16 cellular contexts compared by ENCODE assay signal in genomic region chr1:35536551-35537162, GRCh38. TPM values are rescaled to one million over a fixed set of nuclear protein-coding genes. Genes with fewer than 3 reads are reported as not detected.
DNase-seq lines count a peak whose midpoint lies in the region; TF ChIP-seq lines count a peak whose summit lies in the region.
"Had no signal": no experiment of that assay in that cellular context is flagged by ENCODE, and none has a peak within 500 bp of the region (broad histone marks: within the 10 kb centered on the region; RNA-seq: fewer than 3 reads in every experiment).

No MANE protein-coding gene starts in this region.

- no CpG with 5 or more reads among the region's 2 CpGs for WGBS in H9 (ENCODE audit: extremely low coverage, insufficient read length, low lambda C conversion rate)

- no peak overlapping the region for H3K4ac ChIP-seq in H9 (ENCODE audit: low read depth, low read length)

- H2BK12ac ChIP-seq in H9 (ENCODE audit: insufficient read length, low read depth, low read length), result no peak overlapping the region

- intact Hi-C loops in CD14-positive monocyte (cut with micrococcal nuclease), result no loop called here

- peaks cover 50% of the 10 kb centered on the region for H3K36me3 Mint-ChIP-seq in activated T-cell treated with anti-CD3 and anti-CD28 coated beads, Interleukin-2, amount 50 U/mL, for 24 hours (ENCODE audit: low read depth)
- H3K36me3 Mint-ChIP-seq in H9 (ENCODE audit: insufficient read depth in 1 of 3, low read depth in 3 of 3) (peaks cover 3 to 19% (median 11%) of the 10 kb centered on the region in 3 experiments; a peak in 6 of 7 replicates), CD14-positive monocyte (peaks cover 30 to 50% of the 10 kb centered on the region in 2 donors)

- H3K18ac ChIP-seq in H9 (ENCODE audit: insufficient read length, low read depth, low read length), result no peak overlapping the region

- no peaks in the 10 kb centered on the region for H4K20me1 ChIP-seq in H9 (ENCODE audit: control insufficient read depth, insufficient read depth, insufficient read length)

- peaks cover 6% of the 10 kb centered on the region for H3K79me1 ChIP-seq in H9 (ENCODE audit: insufficient read depth, low read depth, low read length, poor library complexity, severe bottlenecking)

- H3K23ac ChIP-seq in H9 (ENCODE audit: insufficient read length, low read depth, low read length), result no peak overlapping the region

- H3K27ac Mint-ChIP-seq in activated T-cell treated with anti-CD3 and anti-CD28 coated beads, Interleukin-2, amount 50 U/mL, for 24 hours, result peak overlapping the region; percentile 68
- H3K27ac Mint-ChIP-seq in H9, result peak overlapping the region in 2 of 3 experiments; percentile 78 to 86; a peak in 4 of 7 replicates
- no peak overlapping the region for H3K27ac Mint-ChIP-seq in CD14-positive monocyte

- H4K8ac ChIP-seq in H9 (replicated peaks; ENCODE audit: insufficient read length, low read depth, low read length), result no peak overlapping the region

- H3K4me2 ChIP-seq in H9 (ENCODE audit: insufficient read depth, insufficient read length, low read length), result no peak overlapping the region

- DNase-seq in activated T-cell treated with anti-CD3 and anti-CD28 coated beads, Interleukin-2, amount 50 U/mL, for 24 hours, result no peak
- no peak for DNase-seq in activated T-cell treated with anti-CD3 and anti-CD28 coated beads for 4 hours
- DNase-seq in H9, result no peak
- peak in 23 of 61 donors; percentile 10 to 91 (median 39) for DNase-seq in caudate nucleus (lab: John Stamatoyannopoulos, UW)
- DNase-seq in putamen (ENCODE audit: low spot score), result peak; percentile 41
- no peak for DNase-seq in CD14-positive monocyte (ENCODE audit: low spot score)
- no peak for DNase-seq in DMS79 (lab: John Stamatoyannopoulos, UW)
- no peak for DNase-seq in medulla oblongata (ENCODE audit: extremely low spot score)
- DNase-seq: activated naive CD4-positive, alpha-beta T cell treated with Interleukin-2 at 50 U/mL for 16 hours; gastrocnemius medialis; left cardiac atrium; NCI-H1694; NCI-H446; occipital lobe; WERI-Rb-1 had no signal

- no peak overlapping the region for H2BK120ac ChIP-seq in H9 (ENCODE audit: low read depth, low read length, poor library complexity, severe bottlenecking)

- H4K91ac ChIP-seq in H9 (ENCODE audit: insufficient read length, low read depth, low read length), result no peak overlapping the region

- H3T11ph ChIP-seq in H9 (ENCODE audit: low read length), result no peak overlapping the region

- no peak overlapping the region for H2AK5ac ChIP-seq in H9 (ENCODE audit: insufficient read length, low read length)

- H3K27ac ChIP-seq in H9 (ENCODE audit: insufficient read length, low read depth, low read length) (no peak overlapping the region), caudate nucleus (ENCODE audit: low read depth, low read length) (peak overlapping the region; percentile 70)
- H3K27ac ChIP-seq: gastrocnemius medialis, WERI-Rb-1 had no signal

- peaks cover 5% of the 10 kb centered on the region; the same call in 1 of the 2 replicates for H3K79me2 ChIP-seq in H9 (ENCODE audit: insufficient read depth, low read length)

- H3K27me3 ChIP-seq in H9 (ENCODE audit: insufficient read depth, low read length), result no peaks in the 10 kb centered on the region
- H3K27me3 ChIP-seq: gastrocnemius medialis had no signal

- no peak overlapping the region for H2BK20ac ChIP-seq in H9 (ENCODE audit: low read depth, low read length, poor library complexity, severe bottlenecking)

- H3K56ac ChIP-seq in H9 (ENCODE audit: insufficient read length, low read depth, low read length), result no peak overlapping the region

- no peak overlapping the region for H2AFZ ChIP-seq in H9 (ENCODE audit: low read length)

- no peak overlapping the region for H2BK15ac ChIP-seq in H9 (ENCODE audit: low read depth, low read length)

- TF ChIP-seq CTCF in H9 (conservative IDR thresholded peaks at IDR 0.05) (no peak), CD14-positive monocyte (IDR thresholded peaks at IDR 0.05) (no peak)

- H3K9ac ChIP-seq in H9 (ENCODE audit: extremely low read depth, insufficient read length, low read length), result no peak overlapping the region

- no peak overlapping the region for H2BK5ac ChIP-seq in H9 (ENCODE audit: insufficient read length, low read length)

- no peaks in the 10 kb centered on the region for H3K27me3 Mint-ChIP-seq in activated T-cell treated with anti-CD3 and anti-CD28 coated beads, Interleukin-2, amount 50 U/mL, for 24 hours
- no peaks in the 10 kb centered on the region for H3K27me3 Mint-ChIP-seq in H9 (ENCODE audit: low read depth)
- no peaks in the 10 kb centered on the region for H3K27me3 Mint-ChIP-seq in CD14-positive monocyte (ENCODE audit: low read depth in 3 of 3)

- no peaks in the 10 kb centered on the region for H3K9me3 ChIP-seq in H9 (ENCODE audit: control insufficient read depth, low read depth, low read length)
- H3K9me3 ChIP-seq: gastrocnemius medialis had no signal

- H3K23me2 ChIP-seq in H9 (ENCODE audit: insufficient read length, low read depth, low read length, poor library complexity, severe bottlenecking), result no peaks in the 10 kb centered on the region

- H3K9me3 Mint-ChIP-seq in activated T-cell treated with anti-CD3 and anti-CD28 coated beads, Interleukin-2, amount 50 U/mL, for 24 hours, result no peaks in the 10 kb centered on the region
- H3K9me3 Mint-ChIP-seq in H9 (peaks cover 0 to under 1% of the 10 kb centered on the region in 2 experiments; a peak in 1 of 5 replicates), CD14-positive monocyte (peaks cover 0 to 4% (median 3%) of the 10 kb centered on the region in 7 donors)

- H3K4me3 Mint-ChIP-seq in activated T-cell treated with anti-CD3 and anti-CD28 coated beads, Interleukin-2, amount 50 U/mL, for 24 hours, result peak overlapping the region; percentile 39
- H3K4me3 Mint-ChIP-seq in H9 (no peak overlapping the region), CD14-positive monocyte (no peak overlapping the region)

- H3K4me1 Mint-ChIP-seq in activated T-cell treated with anti-CD3 and anti-CD28 coated beads, Interleukin-2, amount 50 U/mL, for 24 hours (ENCODE audit: low read depth), result peaks cover 74% of the 10 kb centered on the region
- peaks cover 46 to 57% of the 10 kb centered on the region in 2 experiments for H3K4me1 Mint-ChIP-seq in H9
- H3K4me1 Mint-ChIP-seq in CD14-positive monocyte, result peaks cover 31% of the 10 kb centered on the region

- H4K5ac ChIP-seq in H9 (ENCODE audit: insufficient read length, low read depth, low read length), result no peak overlapping the region

- no peak overlapping the region for H3K14ac ChIP-seq in H9 (ENCODE audit: insufficient read depth, low read length)

- peaks cover 14% of the 10 kb centered on the region for H3K4me1 ChIP-seq in H9 (ENCODE audit: insufficient read depth, low read length)

RNA-seq across cellular contexts. Expression of gene KIAA0319L, which starts 20.5 kb away (rescaled TPM):
- total RNA-seq in H9 (2021), result 44.2 and 46.4 TPM in 2 replicates
- 10 to 100 TPM; 20.6 to 28.6 TPM for polyA plus RNA-seq in CD14-positive monocyte

RNA-seq across cellular contexts. Expression of gene NCDN, which starts 20.9 kb away (rescaled TPM):
- total RNA-seq in H9 (2021), result 44.2 and 48.4 TPM in 2 replicates
- 1 to 10 TPM; 5.0 to 7.0 TPM for polyA plus RNA-seq in CD14-positive monocyte

RNA-seq across cellular contexts. Expression of gene TFAP2E, which starts 36.5 kb away (rescaled TPM):
- 0.70 and 0.75 TPM in 2 replicates for total RNA-seq in H9 (2021)
- 1 to 10 TPM in 1 of 2 donors, under 1 TPM in 1; 0.77 to 1.5 TPM for polyA plus RNA-seq in CD14-positive monocyte
- total RNA-seq: gastrocnemius medialis, urinary bladder had no signal

Comparison
In these comparisons a context has a peak if more than half of its experiments do, and no peak if none do; other contexts are left out.
1. H3K27ac Mint-ChIP-seq: peak in activated T-cell treated with anti-CD3 and anti-CD28 coated beads, Interleukin-2, amount 50 U/mL, for 24 hours (single experiment) and H9 (2 of 3); none in CD14-positive monocyte (0 of 7).